In genomic region chr11:87038235-87038960, GRCh38 we compare ENCODE assay signal across 8 cellular contexts. TPM values are rescaled to one million over a fixed set of nuclear protein-coding genes. Genes with fewer than 3 reads are reported as not detected.
DNase-seq lines count a peak whose midpoint lies in the region; ATAC-seq and TF ChIP-seq lines count a peak whose summit lies in the region.

No MANE protein-coding gene starts in this region.

- peaks cover 22% of the 10 kb centered on the region for H3K36me3 Mint-ChIP-seq in activated CD4-positive, alpha-beta T cell treated with anti-CD3 and anti-CD28 coated beads for 36 hours (ENCODE audit: low read depth)
- peaks cover 27% of the 10 kb centered on the region for H3K36me3 Mint-ChIP-seq in T-helper 2 cell treated with Interferon-gamma antibody and Interleukin-4, amounts not matched to agents 5 μg/mL and 100 μg/mL, for 36 hours (ENCODE audit: low read depth)

- DNase-seq in activated CD4-positive, alpha-beta T cell treated with anti-CD3 and anti-CD28 coated beads for 36 hours: peak; percentile 13
- no peak for DNase-seq in activated CD4-positive, alpha-beta T cell treated with anti-CD3 and anti-CD28 coated beads, Interleukin-2, amount 50 U/mL, for 4 hours
- DNase-seq in T-helper 2 cell treated with Interferon-gamma antibody and Interleukin-4, amounts not matched to agents 5 μg/mL and 100 μg/mL, for 36 hours (ENCODE audit: low spot score): no peak
- peak in 1 of 2 donors; percentile 22 for DNase-seq in foreskin fibroblast
- DNase-seq in pons (ENCODE audit: low spot score): peak; percentile 26
- no peak for DNase-seq in NCI-H128 (lab: John Stamatoyannopoulos, UW; ENCODE audit: unreplicated experiment)
- DNase-seq in ureter (ENCODE audit: low spot score): no peak

- H3K27ac Mint-ChIP-seq in activated CD4-positive, alpha-beta T cell treated with anti-CD3 and anti-CD28 coated beads for 36 hours: peak overlapping the region; percentile 93
- peak overlapping the region; percentile 86 for H3K27ac Mint-ChIP-seq in T-helper 2 cell treated with Interferon-gamma antibody and Interleukin-4, amounts not matched to agents 5 μg/mL and 100 μg/mL, for 36 hours

- peak overlapping the region; percentile 71 to 96 for H3K4me3 ChIP-seq in foreskin fibroblast (ENCODE audit: low read depth in 1 of 2, low read length in 2 of 2)

- no peaks in the 10 kb centered on the region for H3K9me3 Mint-ChIP-seq in activated CD4-positive, alpha-beta T cell treated with anti-CD3 and anti-CD28 coated beads for 36 hours (ENCODE audit: low read depth)
- no peaks in the 10 kb centered on the region for H3K9me3 Mint-ChIP-seq in T-helper 2 cell treated with Interferon-gamma antibody and Interleukin-4, amounts not matched to agents 5 μg/mL and 100 μg/mL, for 36 hours

- H3K27me3 Mint-ChIP-seq in activated CD4-positive, alpha-beta T cell treated with anti-CD3 and anti-CD28 coated beads for 36 hours: no peaks in the 10 kb centered on the region
- peaks cover 6% of the 10 kb centered on the region for H3K27me3 Mint-ChIP-seq in T-helper 2 cell treated with Interferon-gamma antibody and Interleukin-4, amounts not matched to agents 5 μg/mL and 100 μg/mL, for 36 hours (ENCODE audit: low read depth)

- no peak for TF ChIP-seq CTCF in foreskin fibroblast (IDR thresholded peaks at IDR 0.05; ENCODE audit: low read depth, low read length)

- peak overlapping the region; percentile 97 for H3K4me3 Mint-ChIP-seq in activated CD4-positive, alpha-beta T cell treated with anti-CD3 and anti-CD28 coated beads for 36 hours
- peak overlapping the region; percentile 91 for H3K4me3 Mint-ChIP-seq in T-helper 2 cell treated with Interferon-gamma antibody and Interleukin-4, amounts not matched to agents 5 μg/mL and 100 μg/mL, for 36 hours

- POLR2A ChIA-PET in activated CD4-positive, alpha-beta T cell treated with anti-CD3 and anti-CD28 coated beads for 36 hours (lab: Charles Lee): interaction anchor here (1.0 kb wide), 1 partner anchor 82 kb away, joined by 3 read pairs; no protein-coding TSS in a partner anchor

- peaks cover 40% of the 10 kb centered on the region for H3K4me1 Mint-ChIP-seq in activated CD4-positive, alpha-beta T cell treated with anti-CD3 and anti-CD28 coated beads for 36 hours
- H3K4me1 Mint-ChIP-seq in T-helper 2 cell treated with Interferon-gamma antibody and Interleukin-4, amounts not matched to agents 5 μg/mL and 100 μg/mL, for 36 hours (ENCODE audit: low read depth): peaks cover 43% of the 10 kb centered on the region

- intact Hi-C loops in activated CD4-positive, alpha-beta T cell treated with anti-CD3 and anti-CD28 coated beads for 36 hours (cut with DNase I, micrococcal nuclease): loop anchor here (2.0 to 10.0 kb wide), 5 partner anchors 26 to 1411 kb away; partner anchors contain the start of genes DLG2 (in 1 of the 2), EED (in 1 of the 2), HIKESHI (in 1 of the 2) and TMEM126B (in 1 of the 2)

- CTCF ChIA-PET in activated CD4-positive, alpha-beta T cell treated with anti-CD3 and anti-CD28 coated beads for 36 hours (lab: Charles Lee): interaction anchor here (0.7 kb wide), 1 partner anchor 19 kb away, joined by 3 read pairs; no protein-coding TSS in a partner anchor

- ATAC-seq in activated CD4-positive, alpha-beta T cell treated with anti-CD3 and anti-CD28 coated beads for 36 hours: no peak
- ATAC-seq in HG03025 (IDR thresholded peaks at IDR 0.05; ENCODE audit: low FRiP score, unreplicated experiment): no peak

RNA-seq across cellular contexts. Expression of gene TMEM135, which starts 0.7 kb away (rescaled TPM):
- 10 to 100 TPM; 25.5 to 26.0 TPM for total RNA-seq in activated CD4-positive, alpha-beta T cell treated with anti-CD3 and anti-CD28 coated beads for 36 hours
- 25.5 TPM for total RNA-seq in ureter

Comparison
In these comparisons a context has a peak if more than half of its experiments do, and no peak if none do; other contexts are left out.
1. DNase-seq: peak in activated CD4-positive, alpha-beta T cell treated with anti-CD3 and anti-CD28 coated beads for 36 hours (single experiment) and pons (single experiment); none in activated CD4-positive, alpha-beta T cell treated with anti-CD3 and anti-CD28 coated beads, Interleukin-2, amount 50 U/mL, for 4 hours (0 of 2), T-helper 2 cell treated with Interferon-gamma antibody and Interleukin-4, amounts not matched to agents 5 μg/mL and 100 μg/mL, for 36 hours (single experiment), NCI-H128 (single experiment) and ureter (single experiment).